ENCODE assay signal across 17 cellular contexts in the genomic region with DNA sequence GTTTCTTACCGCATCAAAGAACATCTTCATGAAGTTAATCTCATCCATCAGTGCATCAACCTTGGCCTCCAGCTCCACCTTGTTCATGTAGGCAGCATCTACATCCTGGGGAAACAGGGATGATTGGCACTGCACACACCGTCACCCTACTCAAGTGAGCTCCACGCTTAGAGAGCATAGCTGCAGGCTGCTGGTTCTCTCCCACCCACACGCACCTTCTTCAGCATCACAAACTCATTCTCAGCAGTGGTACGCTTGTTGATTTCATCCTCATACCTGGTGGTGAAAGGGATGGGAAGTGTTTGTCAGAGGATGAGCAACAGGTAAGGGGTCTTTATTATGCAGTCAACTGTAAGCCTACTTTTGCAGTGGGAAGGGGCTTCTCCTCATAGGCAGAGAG. TPM values are rescaled to one million over a fixed set of nuclear protein-coding genes. Genes with fewer than 3 reads are reported as not detected.
"Had no signal": no experiment of that assay in that cellular context is flagged by ENCODE, and none has a peak within 500 bp of the region (broad histone marks: within the 10 kb centered on the region; RNA-seq: fewer than 3 reads in every experiment).

No MANE protein-coding gene starts in this region.

- H3K36me3 Mint-ChIP-seq: memory B cell had no signal

- H3K27ac Mint-ChIP-seq: activated naive CD4-positive, alpha-beta T cell treated with anti-CD3 and anti-CD28 coated beads for 36 hours; dendritic cell treated with granulocyte-macrophage colony-stimulating factor and Interleukin-4, amounts not matched to agents 40 ng/mL and 50 ng/mL, for 4 days; memory B cell; nephron progenitor cell; stimulated activated naive CD8-positive, alpha-beta T cell treated with anti-CD3 and anti-CD28 coated beads, Interleukin-15, amount 100 ng/mL, for 72 hours had no signal

- DNase-seq: activated CD4-positive, alpha-beta T cell treated with anti-CD3 and anti-CD28 coated beads, Interleukin-2, amount 50 U/mL, for 48 hours; activated naive CD4-positive, alpha-beta T cell treated with anti-CD3 and anti-CD28 coated beads for 36 hours; foreskin fibroblast; left colon; nephron progenitor cell; stimulated activated CD4-positive, alpha-beta T cell treated with anti-CD3 and anti-CD28 coated beads, Interleukin-15, amount 100 ng/mL, for 24 hours; stimulated activated CD4-positive, alpha-beta T cell treated with anti-CD3 and anti-CD28 coated beads, Interleukin-4, amount 100 ng/mL, for 24 hours; stimulated activated naive CD8-positive, alpha-beta T cell treated with anti-CD3 and anti-CD28 coated beads, Interleukin-15, amount 100 ng/mL, for 72 hours; thyroid gland; uterus had no signal

- H3K9me3 Mint-ChIP-seq: activated naive CD4-positive, alpha-beta T cell treated with anti-CD3 and anti-CD28 coated beads for 36 hours; dendritic cell treated with granulocyte-macrophage colony-stimulating factor and Interleukin-4, amounts not matched to agents 40 ng/mL and 50 ng/mL, for 4 days; memory B cell; nephron progenitor cell; stimulated activated naive CD8-positive, alpha-beta T cell treated with anti-CD3 and anti-CD28 coated beads, Interleukin-15, amount 100 ng/mL, for 72 hours had no signal

- H3K4me3 Mint-ChIP-seq: activated naive CD4-positive, alpha-beta T cell treated with anti-CD3 and anti-CD28 coated beads for 36 hours; dendritic cell treated with granulocyte-macrophage colony-stimulating factor and Interleukin-4, amounts not matched to agents 40 ng/mL and 50 ng/mL, for 4 days; memory B cell; nephron progenitor cell; stimulated activated naive CD8-positive, alpha-beta T cell treated with anti-CD3 and anti-CD28 coated beads, Interleukin-15, amount 100 ng/mL, for 72 hours had no signal

- ATAC-seq: activated CD4-positive, CD25-positive, alpha-beta regulatory T cell treated with anti-CD3 and anti-CD28 coated beads, Interleukin-2, amount 50 U/mL, for 24 hours; esophagus mucosa; left colon; stimulated activated naive CD8-positive, alpha-beta T cell treated with anti-CD3 and anti-CD28 coated beads, Interleukin-15, amount 100 ng/mL, for 72 hours had no signal

- H3K4me3 ChIP-seq: thyroid gland, uterus had no signal

- H3K4me1 Mint-ChIP-seq: memory B cell had no signal

RNA-seq across cellular contexts. Expression of a gene that starts 2.3 kb away (rescaled TPM):
- total RNA-seq: activated naive CD4-positive, alpha-beta T cell treated with anti-CD3 and anti-CD28 coated beads for 36 hours; T-helper 2 cell treated with Interferon-gamma antibody and Interleukin-4, amounts not matched to agents 100 ng/mL and 5 ng/mL, for 36 hours had no signal

RNA-seq across cellular contexts. Expression of a gene that starts 24.8 kb away (rescaled TPM):
- total RNA-seq: activated naive CD4-positive, alpha-beta T cell treated with anti-CD3 and anti-CD28 coated beads for 36 hours; left colon; T-helper 2 cell treated with Interferon-gamma antibody and Interleukin-4, amounts not matched to agents 100 ng/mL and 5 ng/mL, for 36 hours had no signal

RNA-seq across cellular contexts. Expression of a gene that starts 35.1 kb away (rescaled TPM):
- total RNA-seq: activated naive CD4-positive, alpha-beta T cell treated with anti-CD3 and anti-CD28 coated beads for 36 hours; esophagus mucosa; left colon; osteoblast; renal cortical epithelial cell; T-helper 2 cell treated with Interferon-gamma antibody and Interleukin-4, amounts not matched to agents 100 ng/mL and 5 ng/mL, for 36 hours; thyroid gland; uterus had no signal

RNA-seq across cellular contexts. Expression of a gene that starts 44.3 kb away (rescaled TPM):
- total RNA-seq: activated naive CD4-positive, alpha-beta T cell treated with anti-CD3 and anti-CD28 coated beads for 36 hours; left colon; osteoblast; renal cortical epithelial cell; T-helper 2 cell treated with Interferon-gamma antibody and Interleukin-4, amounts not matched to agents 100 ng/mL and 5 ng/mL, for 36 hours; thyroid gland had no signal

RNA-seq across cellular contexts. Expression of a gene that starts 55.8 kb away (rescaled TPM):
- total RNA-seq: activated naive CD4-positive, alpha-beta T cell treated with anti-CD3 and anti-CD28 coated beads for 36 hours; left colon; osteoblast; renal cortical epithelial cell; T-helper 2 cell treated with Interferon-gamma antibody and Interleukin-4, amounts not matched to agents 100 ng/mL and 5 ng/mL, for 36 hours; thyroid gland; uterus had no signal
